In genomic region chr18:12085786-12086185, GRCh38 we compare ENCODE assay signal across 27 cellular contexts. TPM values are rescaled to one million over a fixed set of nuclear protein-coding genes. Genes with fewer than 3 reads are reported as not detected.
"Had no signal": no experiment of that assay in that cellular context is flagged by ENCODE, and none has a peak within 500 bp of the region (broad histone marks: within the 10 kb centered on the region; RNA-seq: fewer than 3 reads in every experiment).

No MANE protein-coding gene starts in this region.

- DNase-seq: activated CD4-positive, alpha-beta T cell treated with anti-CD3 and anti-CD28 coated beads for 48 hours; activated CD4-positive, alpha-beta T cell treated with anti-CD3 and anti-CD28 coated beads, Interleukin-2, amount 50 U/mL, for 4 hours; activated CD4-positive, CD25-positive, alpha-beta regulatory T cell treated with anti-CD3 and anti-CD28 coated beads, Interleukin-2, amount 50 U/mL, for 72 hours; activated CD8-positive, alpha-beta T cell treated with anti-CD3 and anti-CD28 coated beads, Interleukin-2, amount 10 ng/mL, durations not matched to agents 7 days and 5 days; activated effector memory CD4-positive, alpha-beta T cell treated with Interleukin-2 at 50 U/mL for 16 hours; activated naive CD4-positive, alpha-beta T cell treated with Interleukin-2 at 50 U/mL for 16 hours; activated naive CD8-positive, alpha-beta T cell treated with anti-CD3 and anti-CD28 coated beads, Interleukin-2, amount 50 U/mL, for 24 hours; activated T-cell treated with anti-CD3 and anti-CD28 coated beads, Interleukin-2, amount 50 U/mL, for 24 hours; amniotic stem cell; IMR-90; Kasumi-1; KBM-7; NCI-H1048; NCI-H1694; NCI-H2081; NCI-H2227 treated with DMSO at 0.1 percent for 48 hours; NCI-H446 treated with DMSO at 0.1 percent for 48 hours; NCI-H524 treated with DMSO at 0.1 percent for 48 hours; NCI-H748 treated with DMSO at 0.1 percent for 48 hours; OCI-M1; SHP77 treated with DMSO at 0.1 percent for 48 hours had no signal

- H3K4me3 ChIP-seq: ascending aorta, cardiac muscle cell had no signal

- H3K36me3 ChIP-seq: ascending aorta, cardiac muscle cell had no signal

- FAIRE-seq: RCC 7860 had no signal

- H3K27me3 ChIP-seq: ascending aorta had no signal

RNA-seq across cellular contexts. Expression of gene ANKRD62, which starts 7.9 kb away (rescaled TPM):
- total RNA-seq: activated CD8-positive, alpha-beta T cell treated with anti-CD3 and anti-CD28 coated beads, Interleukin-2, amount 10 ng/mL, durations not matched to agents 7 days and 5 days; activated naive CD4-positive, alpha-beta T cell treated with anti-CD3 and anti-CD28 coated beads, Interleukin-2, amount 50 U/mL, for 72 hours; activated T-helper 1 cell treated with anti-CD3 and anti-CD28 coated beads, Interleukin-12 subunit alpha, Interleukin-12 subunit beta, Interleukin-2, Interleukin-4 antibody, amounts not matched to agents 30 ng/mL and 10 ng/mL and 1 ng/mL, durations not matched to agents 14 hours and 24 hours and 36 hours; ascending aorta; cardiac muscle cell; IMR-90; WTC11 had no signal
- polyA plus RNA-seq: cardiac muscle cell, IMR-90 had no signal
